ENCODE assay signal across 1 cellular context in genomic region chr7:117014673-117015133, GRCh38.
TF ChIP-seq lines count a peak whose summit lies in the region.

No MANE protein-coding gene starts in this region.

TF ChIP-seq in SK-N-SH, 30 proteins besides CTCF, POLR2A, EP300 and RAD21 (continued from another document):
- no peak for TF ChIP-seq GABPA (IDR thresholded peaks at IDR 0.05; ENCODE audit: low read depth)
- no peak for TF ChIP-seq TAF1 (IDR thresholded peaks at IDR 0.05; ENCODE audit: borderline replicate concordance, low read depth, low read length)
- TF ChIP-seq SMC3 (IDR thresholded peaks at IDR 0.05; ENCODE audit: low read depth, low read length) = no peak
- peak; percentile 65; the same call in 1 of the 2 replicates for TF ChIP-seq GATA2 (CRISPR knock-in tag; IDR thresholded peaks at IDR 0.05)
- 0 out of 2 replicates have a peak, but pooled peaks have one; percentile 9 for TF ChIP-seq TCF12 (IDR thresholded peaks at IDR 0.05)
